In genomic region chr6:73263570-73263909, GRCh38 we compare ENCODE assay signal across 8 cellular contexts. TPM values are rescaled to one million over a fixed set of nuclear protein-coding genes. Genes with fewer than 3 reads are reported as not detected.
DNase-seq lines count a peak whose midpoint lies in the region; ATAC-seq and TF ChIP-seq lines count a peak whose summit lies in the region.

No MANE protein-coding gene starts in this region.

- H3K27ac Mint-ChIP-seq in activated T-helper 1 cell treated with anti-CD3 and anti-CD28 coated beads, Interleukin-12 subunit alpha, Interleukin-12 subunit beta, Interleukin-2, Interleukin-4 antibody, amounts not matched to agents 30 ng/mL and 10 ng/mL and 1 ng/mL, durations not matched to agents 14 hours and 24 hours and 36 hours = peak overlapping the region; percentile 58

- peak overlapping the region; percentile 76 for H3K4me3 ChIP-seq in iPS-15b (ENCODE audit: low read depth, low read length)
- peak overlapping the region; percentile 64 for H3K4me3 ChIP-seq in suprapubic skin

- WGBS in suprapubic skin = 7% methylated on average over 6 of the region's 7 CpGs

- no peaks in the 10 kb centered on the region for H3K9me3 ChIP-seq in iPS-15b (ENCODE audit: control insufficient read depth, insufficient read depth, low read length)
- H3K9me3 ChIP-seq in suprapubic skin = no peaks in the 10 kb centered on the region

- no peaks in the 10 kb centered on the region for H3K27me3 Mint-ChIP-seq in activated T-helper 1 cell treated with anti-CD3 and anti-CD28 coated beads, Interleukin-12 subunit alpha, Interleukin-12 subunit beta, Interleukin-2, Interleukin-4 antibody, amounts not matched to agents 30 ng/mL and 10 ng/mL and 1 ng/mL, durations not matched to agents 14 hours and 24 hours and 36 hours (ENCODE audit: insufficient read depth)

- TF ChIP-seq CTCF in suprapubic skin (IDR thresholded peaks at IDR 0.05) = no peak

- H3K36me3 ChIP-seq in iPS-15b (ENCODE audit: control insufficient read depth, insufficient read depth, low read length) (no peaks in the 10 kb centered on the region), suprapubic skin (no peaks in the 10 kb centered on the region)

- peaks cover 8% of the 10 kb centered on the region for H3K4me1 ChIP-seq in iPS-15b (ENCODE audit: control insufficient read depth, insufficient read depth, low read length)
- H3K4me1 ChIP-seq in suprapubic skin = peaks cover 19% of the 10 kb centered on the region

- TF ChIP-seq POLR2A in suprapubic skin (IDR thresholded peaks at IDR 0.05) = no peak

- H3K9me3 Mint-ChIP-seq in activated T-helper 1 cell treated with anti-CD3 and anti-CD28 coated beads, Interleukin-12 subunit alpha, Interleukin-12 subunit beta, Interleukin-2, Interleukin-4 antibody, amounts not matched to agents 30 ng/mL and 10 ng/mL and 1 ng/mL, durations not matched to agents 14 hours and 24 hours and 36 hours = no peaks in the 10 kb centered on the region

- intact Hi-C loops in activated T-helper 1 cell treated with anti-CD3 and anti-CD28 coated beads, Interleukin-12 subunit alpha, Interleukin-12 subunit beta, Interleukin-2, Interleukin-4 antibody, amounts not matched to agents 30 ng/mL and 10 ng/mL and 1 ng/mL, durations not matched to agents 14 hours and 24 hours and 36 hours (cut with micrococcal nuclease) = loop anchor here (1.0 to 10.0 kb wide), 4 partner anchors 46 to 1981 kb away; partner anchors contain the start of gene COX7A2

- H3K36me3 Mint-ChIP-seq in activated T-helper 1 cell treated with anti-CD3 and anti-CD28 coated beads, Interleukin-12 subunit alpha, Interleukin-12 subunit beta, Interleukin-2, Interleukin-4 antibody, amounts not matched to agents 30 ng/mL and 10 ng/mL and 1 ng/mL, durations not matched to agents 14 hours and 24 hours and 36 hours (ENCODE audit: low read depth) = peaks cover 18% of the 10 kb centered on the region

- ATAC-seq in GM18511 (IDR thresholded peaks at IDR 0.05; ENCODE audit: unreplicated experiment) (peak; percentile 27), HG02943 (IDR thresholded peaks at IDR 0.05; ENCODE audit: low read depth, unreplicated experiment) (peak; percentile 4)

- peaks cover 38% of the 10 kb centered on the region for H3K4me1 Mint-ChIP-seq in activated T-helper 1 cell treated with anti-CD3 and anti-CD28 coated beads, Interleukin-12 subunit alpha, Interleukin-12 subunit beta, Interleukin-2, Interleukin-4 antibody, amounts not matched to agents 30 ng/mL and 10 ng/mL and 1 ng/mL, durations not matched to agents 14 hours and 24 hours and 36 hours (ENCODE audit: low read depth)

- no peak for DNase-seq in activated T-helper 1 cell treated with anti-CD3 and anti-CD28 coated beads, Interleukin-12 subunit alpha, Interleukin-12 subunit beta, Interleukin-2, Interleukin-4 antibody, amounts not matched to agents 30 ng/mL and 10 ng/mL and 1 ng/mL, durations not matched to agents 14 hours and 24 hours and 36 hours (ENCODE audit: low spot score)
- DNase-seq in suprapubic skin (ENCODE audit: low spot score in 2 of 2) = no peak
- DNase-seq in SIG-M5 (lab: John Stamatoyannopoulos, UW) = no peak
- no peak for DNase-seq in glomerular visceral epithelial cell (ENCODE audit: extremely low spot score)
- no peak for DNase-seq in occipital lobe (lab: John Stamatoyannopoulos, UW)

- H3K27me3 ChIP-seq in iPS-15b (ENCODE audit: control insufficient read depth, insufficient read depth, low read length) (no peaks in the 10 kb centered on the region), suprapubic skin (no peaks in the 10 kb centered on the region)

- peak overlapping the region; percentile 83 for H3K4me3 Mint-ChIP-seq in activated T-helper 1 cell treated with anti-CD3 and anti-CD28 coated beads, Interleukin-12 subunit alpha, Interleukin-12 subunit beta, Interleukin-2, Interleukin-4 antibody, amounts not matched to agents 30 ng/mL and 10 ng/mL and 1 ng/mL, durations not matched to agents 14 hours and 24 hours and 36 hours

- H3K27ac ChIP-seq in suprapubic skin = peak overlapping the region; percentile 64

- H3K9ac ChIP-seq in iPS-15b (ENCODE audit: low read depth, low read length) = peak overlapping the region; percentile 81

- TF ChIP-seq EP300 in suprapubic skin (IDR thresholded peaks at IDR 0.05) = no peak

RNA-seq across cellular contexts. Expression of gene KHDC1, which starts 0.5 kb away (rescaled TPM):
- total RNA-seq in activated T-helper 1 cell treated with anti-CD3 and anti-CD28 coated beads, Interleukin-12 subunit alpha, Interleukin-12 subunit beta, Interleukin-2, Interleukin-4 antibody, amounts not matched to agents 30 ng/mL and 10 ng/mL and 1 ng/mL, durations not matched to agents 14 hours and 24 hours and 36 hours = 4.8 and 6.4 TPM in 2 replicates
- total RNA-seq in suprapubic skin = not detected
- 4.1 TPM for total RNA-seq in occipital lobe

RNA-seq across cellular contexts. Expression of gene KHDC1L, which starts 38.2 kb away (rescaled TPM):
- not detected in 2 replicates for total RNA-seq in activated T-helper 1 cell treated with anti-CD3 and anti-CD28 coated beads, Interleukin-12 subunit alpha, Interleukin-12 subunit beta, Interleukin-2, Interleukin-4 antibody, amounts not matched to agents 30 ng/mL and 10 ng/mL and 1 ng/mL, durations not matched to agents 14 hours and 24 hours and 36 hours
- total RNA-seq in suprapubic skin = not detected
- 0.78 TPM for total RNA-seq in occipital lobe
